ENCODE assay signal across 8 cellular contexts in the genomic region with DNA sequence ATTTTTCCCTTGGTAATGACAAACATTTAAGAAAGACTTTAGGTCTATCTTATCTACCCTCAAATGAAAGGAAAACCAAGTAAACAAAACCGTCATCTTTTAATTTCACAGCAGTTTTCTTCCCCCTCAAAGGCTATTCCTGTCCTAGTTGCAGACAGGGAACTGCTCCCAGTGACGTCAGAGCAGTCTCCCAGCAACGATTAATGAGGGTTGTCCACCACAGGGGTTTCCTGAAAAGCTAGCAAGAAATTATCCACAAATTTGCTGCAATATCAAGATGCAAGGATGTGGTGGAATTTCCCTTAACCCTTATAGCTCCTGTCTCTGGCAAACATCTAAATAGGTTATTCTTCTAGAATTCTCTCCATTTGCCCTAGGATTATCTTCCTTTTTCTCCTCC.
DNase-seq lines count a peak whose midpoint lies in the region; ATAC-seq and TF ChIP-seq lines count a peak whose summit lies in the region.

No MANE protein-coding gene starts in this region.

- H3K4me3 ChIP-seq in trophoblast cell (ENCODE audit: low read depth, low read length) = no peak overlapping the region
- no peak overlapping the region for H3K4me3 ChIP-seq in PC-3 (ENCODE audit: low read length)

- H3K9ac ChIP-seq in trophoblast cell (ENCODE audit: low read length) (no peak overlapping the region), PC-3 (ENCODE audit: low read length) (no peak overlapping the region)

- no CpG with 5 or more reads among the region's 3 CpGs for WGBS in trophoblast cell (ENCODE audit: extremely low coverage, insufficient coverage, insufficient read length)

- no peak overlapping the region for H3K4me2 ChIP-seq in trophoblast cell (ENCODE audit: low read length)
- H3K4me2 ChIP-seq in PC-3 (ENCODE audit: low read length) = no peak overlapping the region

- no peak overlapping the region for H2BK120ac ChIP-seq in trophoblast cell (ENCODE audit: insufficient read depth, low read length, poor library complexity)

- H3K4ac ChIP-seq in trophoblast cell (ENCODE audit: low read depth, low read length) = no peak overlapping the region

- POLR2A ChIA-PET in PC-3 (lab: Charles Lee; ENCODE audit: unreplicated experiment) = no interaction called here

- no peaks in the 10 kb centered on the region for H3K79me1 ChIP-seq in trophoblast cell (ENCODE audit: low read length)

- H4K20me1 ChIP-seq in PC-3 (ENCODE audit: low read length) = no peaks in the 10 kb centered on the region

- H3F3A ChIP-seq in PC-3 (ENCODE audit: low read length, unreplicated experiment) = no peaks in the 10 kb centered on the region

- H3K27ac ChIP-seq in trophoblast cell (ENCODE audit: low read depth, low read length) = no peak overlapping the region
- no peak overlapping the region for H3K27ac ChIP-seq in PC-3 (ENCODE audit: low read length)

- H3K4me1 ChIP-seq in trophoblast cell (ENCODE audit: control insufficient read depth in 1 of 2, insufficient read depth in 2 of 2, low read length in 2 of 2) = no peaks in the 10 kb centered on the region
- H3K4me1 ChIP-seq in PC-3 (ENCODE audit: insufficient read depth, low read length) = no peaks in the 10 kb centered on the region

- CTCF ChIA-PET in PC-3 (lab: Charles Lee) = no interaction called here

- no peak overlapping the region for H3K14ac ChIP-seq in trophoblast cell (ENCODE audit: low read length)

- H4K12ac ChIP-seq in trophoblast cell (ENCODE audit: low read depth, low read length) = no peak overlapping the region

- in situ Hi-C loops in SK-MEL-5 (cut with HindIII; ENCODE audit: low pct_unique_long_range_greater_than_20kb, low sequenced_read_pairs) = no loop called here

- H3K9me3 ChIP-seq in trophoblast cell (ENCODE audit: insufficient read depth, low read depth, low read length) (no peaks in the 10 kb centered on the region), PC-3 (ENCODE audit: low read length) (no peaks in the 10 kb centered on the region)

- H3K18ac ChIP-seq in trophoblast cell (ENCODE audit: low read length) = no peak overlapping the region

- H3K27me3 ChIP-seq in trophoblast cell (ENCODE audit: insufficient read depth, low read length) (no peaks in the 10 kb centered on the region), PC-3 (ENCODE audit: low read length) (no peaks in the 10 kb centered on the region)

- DNase-seq in EH (ENCODE audit: low read depth) = peak; percentile 76
- peak; percentile 52 for DNase-seq in SK-MEL-5 (ENCODE audit: low read depth, low spot score)
- peak; percentile 9 for DNase-seq in glomerular visceral epithelial cell (ENCODE audit: extremely low spot score)
- peak; percentile 14 to 52 for DNase-seq in trophoblast cell
- no peak for DNase-seq in PC-3
- DNase-seq in GM19240 (ENCODE audit: insufficient read length, low spot score) = no peak

- H3K79me2 ChIP-seq in trophoblast cell (ENCODE audit: control insufficient read depth, insufficient read depth, low read length, poor library complexity) (no peaks in the 10 kb centered on the region), PC-3 (ENCODE audit: low read length) (no peaks in the 10 kb centered on the region)

- H4K8ac ChIP-seq in trophoblast cell (ENCODE audit: low read depth, low read length) = no peak overlapping the region

- H3K36me3 ChIP-seq in trophoblast cell (ENCODE audit: control insufficient read depth in 1 of 2, insufficient read depth in 2 of 2, low read length in 2 of 2) (peaks cover 0 to 2% of the 10 kb centered on the region in 2 experiments), PC-3 (ENCODE audit: low read depth, low read length) (0 out of 2 replicates have a peak, but pooled peaks cover 2% of the 10 kb centered on the region)

- no peak overlapping the region for H2BK5ac ChIP-seq in trophoblast cell (ENCODE audit: low read depth, low read length, poor library complexity)

- no TSS peak for BruUV-seq in PC-3 (replicated peaks; lab: Mats Ljungman, UMichigan)

- no peak overlapping the region for H3K23ac ChIP-seq in trophoblast cell (ENCODE audit: low read length)

- no peak overlapping the region for H4K91ac ChIP-seq in trophoblast cell (ENCODE audit: low read depth, low read length)

- H2AFZ ChIP-seq in trophoblast cell (ENCODE audit: insufficient read depth, low read length, poor library complexity) (no peak overlapping the region), PC-3 (ENCODE audit: low read length) (no peak overlapping the region)

- TF ChIP-seq CTCF in PC-3 (conservative IDR thresholded peaks at IDR 0.05; ENCODE audit: low read depth, low read length) = no peak

- intact Hi-C loops in PC-3 (cut with micrococcal nuclease) = no loop called here

- H2BK12ac ChIP-seq in trophoblast cell (ENCODE audit: low read length) = no peak overlapping the region

- ATAC-seq in GM18520 (IDR thresholded peaks at IDR 0.05; ENCODE audit: unreplicated experiment) (no peak), PC-3 (no peak), HG02798 (IDR thresholded peaks at IDR 0.05; ENCODE audit: poor library complexity, unreplicated experiment) (no peak)

- H3K9me2 ChIP-seq in PC-3 (replicated peaks; ENCODE audit: low read length) = no peaks in the 10 kb centered on the region

- no peak overlapping the region for H2AK5ac ChIP-seq in trophoblast cell (ENCODE audit: low read length)

Comparison
In these comparisons a context has a peak if more than half of its experiments do, and no peak if none do; other contexts are left out.
1. DNase-seq: peak in EH (single experiment), SK-MEL-5 (single experiment), glomerular visceral epithelial cell (single experiment) and trophoblast cell (2 of 2); none in PC-3 (single experiment) and GM19240 (single experiment).